In the genomic region with DNA sequence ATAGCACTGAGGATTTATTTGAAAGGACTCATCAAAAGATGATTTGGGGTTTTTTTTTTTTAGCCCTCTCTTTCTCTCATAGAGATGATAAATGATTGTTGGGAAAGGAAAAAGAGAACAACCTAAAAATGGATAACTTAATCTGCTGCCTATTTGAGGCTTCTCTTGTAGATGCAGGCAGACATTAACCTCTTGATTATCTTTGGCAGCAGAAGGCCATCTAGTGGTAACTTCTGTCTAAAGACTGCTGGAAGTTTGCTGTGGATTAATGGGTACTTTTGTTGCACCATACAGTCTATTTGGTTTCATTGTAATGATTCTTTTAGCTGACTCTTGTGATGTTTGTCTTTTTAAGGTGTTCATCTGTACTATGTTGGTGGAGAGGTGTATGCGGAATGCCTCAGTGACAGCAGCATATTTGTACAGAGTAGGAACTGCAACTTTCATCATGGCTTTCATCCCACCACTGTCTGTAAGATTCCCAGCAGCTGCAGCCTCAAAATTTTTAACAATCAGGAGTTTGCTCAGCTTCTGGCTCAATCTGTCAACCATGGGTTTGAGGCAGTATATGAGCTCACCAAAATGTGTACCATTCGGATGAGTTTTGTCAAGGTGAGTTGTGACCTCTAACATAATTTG, we compare ENCODE assay signal across 9 cellular contexts. TPM values are rescaled to one million over a fixed set of nuclear protein-coding genes. Genes with fewer than 3 reads are reported as not detected.
A peak's percentile ranks its signal among the peaks of the same experiment; 100 is the strongest.
DNase-seq lines count a peak whose midpoint lies in the region; ATAC-seq and TF ChIP-seq lines count a peak whose summit lies in the region.
"Had no signal": no experiment of that assay in that cellular context is flagged by ENCODE, and none has a peak within 500 bp of the region (broad histone marks: within the 10 kb centered on the region; RNA-seq: fewer than 3 reads in every experiment).

No MANE protein-coding gene starts in this region.

- peak; percentile 14 for DNase-seq in COR-L47 (lab: John Stamatoyannopoulos, UW)
- peak; percentile 70 for DNase-seq in HT-29 (ENCODE audit: low spot score)
- DNase-seq in SKM-1 treated with dmso at 0.1 percent for 144 hours (lab: John Stamatoyannopoulos, UW; ENCODE audit: unreplicated experiment) = peak; percentile 43
- peak; percentile 43 for DNase-seq in germinal center (ENCODE audit: low spot score)
- DNase-seq in spleen = no peak
- DNase-seq in activated CD4-positive, alpha-beta T cell treated with anti-CD3 and anti-CD28 coated beads, Interleukin-2, amount 50 U/mL, for 4 hours = no peak
- no peak for DNase-seq in GF-D8 (lab: John Stamatoyannopoulos, UW)
- DNase-seq: naive B cell had no signal

- no peaks in the 10 kb centered on the region for H3K4me1 ChIP-seq in spleen

- intact Hi-C loops in spleen (cut with DNase I; ENCODE audit: low total_unique reads) = loop anchor here (10.0 kb wide), 2 partner anchors 89 to 229 kb away; no protein-coding TSS in a partner anchor

- WGBS in spleen, 5 donors = 91 to 100% (median 98%) methylated on average over 2 of the region's 2 CpGs

- H3K9me3 ChIP-seq in spleen = no peaks in the 10 kb centered on the region

- peaks cover 0 to 86% (median 37%) of the 10 kb centered on the region in 6 donors for H3K36me3 ChIP-seq in spleen

- H3K27ac ChIP-seq in spleen = no peak overlapping the region

- peak in 10 of 11 experiments; percentile 4 to 59 (median 42) for TF ChIP-seq CTCF in spleen (IDR thresholded peaks at IDR 0.05 in 8 of 11, conservative IDR thresholded peaks at IDR 0.05 in 3 of 11)

- ATAC-seq in GM19035 (IDR thresholded peaks at IDR 0.05; ENCODE audit: unreplicated experiment) = peak; percentile 72

- no peak for TF ChIP-seq POLR2A in spleen (IDR thresholded peaks at IDR 0.05)

- no peaks in the 10 kb centered on the region for H3K27me3 ChIP-seq in spleen (replicated peaks in 1 of 7)

- no peak overlapping the region for H3K4me3 ChIP-seq in spleen

RNA-seq across cellular contexts. Expression of a gene that starts 18.8 kb away (rescaled TPM):
- not detected in 2 replicates for total RNA-seq in HT-29 (2014; rRNA removed; shearing (Covaris generic))
- total RNA-seq in spleen = under 1 TPM in 1 of 7 donors, not detected in 6; 0.37 TPM
- polyA plus RNA-seq in spleen = not detected

RNA-seq across cellular contexts. Expression of a gene that starts 41.5 kb away (rescaled TPM):
- total RNA-seq in HT-29 (2014; rRNA removed; shearing (Covaris generic)) = 12.4 and 14.5 TPM in 2 replicates
- total RNA-seq in spleen = 10 to 100 TPM; 50.1 to 70.4 (median 55.4) TPM
- polyA plus RNA-seq in spleen = 1 to 10 TPM; 5.3 to 9.5 (median 5.8) TPM

Comparison
In these comparisons a context has a peak if more than half of its experiments do, and no peak if none do; other contexts are left out.
1. DNase-seq: peak in COR-L47 (single experiment), HT-29 (single experiment), SKM-1 treated with dmso at 0.1 percent for 144 hours (single experiment) and germinal center (single experiment); none in spleen (single experiment), activated CD4-positive, alpha-beta T cell treated with anti-CD3 and anti-CD28 coated beads, Interleukin-2, amount 50 U/mL, for 4 hours (0 of 2) and GF-D8 (single experiment).